In genomic region chr6:72035483-72035882, GRCh38 we compare ENCODE assay signal across 20 cellular contexts.
A peak's percentile ranks its signal among the peaks of the same experiment; 100 is the strongest.
DNase-seq lines count a peak whose midpoint lies in the region; ATAC-seq and TF ChIP-seq lines count a peak whose summit lies in the region.
"Had no signal": no experiment of that assay in that cellular context is flagged by ENCODE, and none has a peak within 500 bp of the region (broad histone marks: within the 10 kb centered on the region; RNA-seq: fewer than 3 reads in every experiment).

No MANE protein-coding gene starts in this region.

- CTCF ChIA-PET in PC-3 (lab: Charles Lee) = no interaction called here

- H3K27ac ChIP-seq in upper lobe of right lung (no peak overlapping the region), gastroesophageal sphincter (no peak overlapping the region), PC-3 (ENCODE audit: low read length) (no peak overlapping the region)
- H3K27ac ChIP-seq: BLaER1 treated with 17β-estradiol and CSF1 and Interleukin-3, amounts not matched to agents 10 nM and 100 nM; Peyer's patch; SJSA1 had no signal

- no peaks in the 10 kb centered on the region for H3F3A ChIP-seq in PC-3 (ENCODE audit: low read length, unreplicated experiment)

- intact Hi-C loops in upper lobe of right lung (cut with DNase I) (no loop called here), PC-3 (cut with micrococcal nuclease) (no loop called here)

- H2AFZ ChIP-seq in PC-3 (ENCODE audit: low read length) = no peak overlapping the region

- POLR2A ChIA-PET in PC-3 (lab: Charles Lee; ENCODE audit: unreplicated experiment) = no interaction called here

- no TSS peak for BruUV-seq in PC-3 (replicated peaks; lab: Mats Ljungman, UMichigan)

- no peak overlapping the region for H3K4me3 ChIP-seq in adipocyte (ENCODE audit: low read length)
- no peak overlapping the region for H3K4me3 ChIP-seq in upper lobe of right lung
- H3K4me3 ChIP-seq in gastroesophageal sphincter = no peak overlapping the region
- H3K4me3 ChIP-seq in PC-3 (ENCODE audit: low read length) = no peak overlapping the region
- H3K4me3 ChIP-seq: BLaER1 treated with 17β-estradiol and CSF1 and Interleukin-3, amounts not matched to agents 10 nM and 100 nM; Peyer's patch; SJSA1 had no signal

- H4K20me1 ChIP-seq in PC-3 (ENCODE audit: low read length) = no peaks in the 10 kb centered on the region
- H4K20me1 ChIP-seq: BLaER1 treated with 17β-estradiol and CSF1 and Interleukin-3, amounts not matched to agents 10 nM and 100 nM had no signal

- H3K9ac ChIP-seq in adipocyte (ENCODE audit: low read length) (no peak overlapping the region), PC-3 (ENCODE audit: low read length) (no peak overlapping the region)
- H3K9ac ChIP-seq: BLaER1 treated with 17β-estradiol and CSF1 and Interleukin-3, amounts not matched to agents 10 nM and 100 nM had no signal

- H3K27me3 ChIP-seq in adipocyte (replicated peaks; ENCODE audit: control insufficient read depth, insufficient read depth, low read length) (no peaks in the 10 kb centered on the region), upper lobe of right lung (no peaks in the 10 kb centered on the region), gastroesophageal sphincter (no peaks in the 10 kb centered on the region), PC-3 (ENCODE audit: low read length) (0 out of 2 replicates have a peak, but pooled peaks cover 2% of the 10 kb centered on the region)
- H3K27me3 ChIP-seq: BLaER1 treated with 17β-estradiol and CSF1 and Interleukin-3, amounts not matched to agents 10 nM and 100 nM; Peyer's patch; SJSA1 had no signal

- no peaks in the 10 kb centered on the region for H3K79me2 ChIP-seq in PC-3 (ENCODE audit: low read length)

- TF ChIP-seq EP300 in gastroesophageal sphincter (IDR thresholded peaks at IDR 0.05) = no peak

- no peak overlapping the region for H3K4me2 ChIP-seq in PC-3 (ENCODE audit: low read length)
- H3K4me2 ChIP-seq: BLaER1 treated with 17β-estradiol and CSF1 and Interleukin-3, amounts not matched to agents 10 nM and 100 nM had no signal

- peaks cover 22% of the 10 kb centered on the region for H3K4me1 ChIP-seq in adipocyte (ENCODE audit: control insufficient read depth, insufficient read depth, low read length)
- no peaks in the 10 kb centered on the region for H3K4me1 ChIP-seq in upper lobe of right lung
- H3K4me1 ChIP-seq in gastroesophageal sphincter = no peaks in the 10 kb centered on the region
- H3K4me1 ChIP-seq in PC-3 (ENCODE audit: insufficient read depth, low read length) = no peaks in the 10 kb centered on the region
- H3K4me1 ChIP-seq: Peyer's patch had no signal

- no peaks in the 10 kb centered on the region for H3K9me3 ChIP-seq in adipocyte (ENCODE audit: control insufficient read depth, low read length)
- H3K9me3 ChIP-seq in upper lobe of right lung = no peaks in the 10 kb centered on the region
- no peaks in the 10 kb centered on the region for H3K9me3 ChIP-seq in gastroesophageal sphincter
- no peaks in the 10 kb centered on the region for H3K9me3 ChIP-seq in PC-3 (ENCODE audit: low read length)
- H3K9me3 ChIP-seq: BLaER1 treated with 17β-estradiol and CSF1 and Interleukin-3, amounts not matched to agents 10 nM and 100 nM; Peyer's patch; SJSA1 had no signal

- DNase-seq in DMS53 (lab: John Stamatoyannopoulos, UW) (peak; percentile 60), DMS53 treated with DMSO at 0.1 percent for 48 hours (lab: John Stamatoyannopoulos, UW; ENCODE audit: unreplicated experiment) (no peak), adipocyte (ENCODE audit: low read depth) (peak; percentile 46), kidney tubule cell (ENCODE audit: low spot score) (peak; percentile 69), upper lobe of right lung (no peak), NCI-H1092 (lab: John Stamatoyannopoulos, UW) (no peak), PC-3 (no peak)
- DNase-seq: 8988T; CD8-positive, alpha-beta memory T cell; GDM1; H9; KBM-7; NCI-H1694 treated with DMSO at 0.1 percent for 48 hours; NCI-H345; NCI-H526; Peyer's patch had no signal

- no peaks in the 10 kb centered on the region for H3K9me2 ChIP-seq in PC-3 (replicated peaks; ENCODE audit: low read length)

- H3K36me3 ChIP-seq in adipocyte (ENCODE audit: control insufficient read depth, insufficient read depth, low read length, severe bottlenecking) = no peaks in the 10 kb centered on the region
- no peaks in the 10 kb centered on the region for H3K36me3 ChIP-seq in upper lobe of right lung
- no peaks in the 10 kb centered on the region for H3K36me3 ChIP-seq in gastroesophageal sphincter
- no peaks in the 10 kb centered on the region for H3K36me3 ChIP-seq in PC-3 (ENCODE audit: low read depth, low read length)
- H3K36me3 ChIP-seq: BLaER1 treated with 17β-estradiol and CSF1 and Interleukin-3, amounts not matched to agents 10 nM and 100 nM; Peyer's patch; SJSA1 had no signal

- TF ChIP-seq POLR2A in gastroesophageal sphincter (IDR thresholded peaks at IDR 0.05) = no peak

- no peak for TF ChIP-seq CTCF in upper lobe of right lung (IDR thresholded peaks at IDR 0.05)
- TF ChIP-seq CTCF in gastroesophageal sphincter (IDR thresholded peaks at IDR 0.05) = no peak
- no peak for TF ChIP-seq CTCF in PC-3 (conservative IDR thresholded peaks at IDR 0.05; ENCODE audit: low read depth, low read length)

- ATAC-seq in upper lobe of right lung (peak; percentile 81), gastroesophageal sphincter (no peak), PC-3 (no peak)
- ATAC-seq: HepG2 had no signal

Comparison
In these comparisons a context has a peak if more than half of its experiments do, and no peak if none do; other contexts are left out.
1. DNase-seq: peak in DMS53 (single experiment), adipocyte (single experiment) and kidney tubule cell (single experiment); none in DMS53 treated with DMSO at 0.1 percent for 48 hours (single experiment), upper lobe of right lung (single experiment), NCI-H1092 (single experiment) and PC-3 (single experiment).